ENCODE assay signal across 11 cellular contexts in the genomic region with DNA sequence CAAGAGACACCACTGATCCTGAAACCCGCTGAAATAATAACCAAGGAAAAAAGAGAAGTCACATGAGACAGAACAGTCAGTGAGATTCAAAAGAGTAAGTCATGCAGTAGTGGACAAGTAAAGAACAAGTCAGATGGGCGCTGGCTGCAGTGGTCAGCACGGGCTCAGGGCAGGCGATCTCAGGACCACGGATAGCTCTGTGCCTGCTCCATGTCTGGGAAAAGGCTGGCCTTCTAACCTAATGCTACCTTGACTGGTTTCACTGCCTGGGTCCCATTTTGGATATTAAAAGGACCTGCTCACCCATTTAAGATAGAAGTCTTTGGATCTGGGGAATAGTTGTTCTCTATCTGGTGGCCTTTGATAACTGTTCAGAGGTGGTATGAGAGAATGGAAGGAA.
DNase-seq lines count a peak whose midpoint lies in the region; ATAC-seq and TF ChIP-seq lines count a peak whose summit lies in the region.
"Had no signal": no experiment of that assay in that cellular context is flagged by ENCODE, and none has a peak within 500 bp of the region (broad histone marks: within the 10 kb centered on the region; RNA-seq: fewer than 3 reads in every experiment).

No MANE protein-coding gene starts in this region.

- peaks cover 2% of the 10 kb centered on the region for H3K4me1 ChIP-seq in cardiac muscle cell (ENCODE audit: low read depth)

- no peaks in the 10 kb centered on the region for H3K9me3 ChIP-seq in cardiac muscle cell (ENCODE audit: low read depth)

- no peak overlapping the region for H3K4me3 ChIP-seq in cardiac muscle cell

- DNase-seq in cardiac muscle cell (ENCODE audit: low read depth in 1 of 2, low spot score in 1 of 2) (peak; percentile 62 to 83), cardiac septum (ENCODE audit: low spot score) (no peak), amniotic epithelial cell (ENCODE audit: low read depth) (peak; percentile 50), iPS-NIHi11 (ENCODE audit: low spot score) (peak; percentile 72)
- DNase-seq in stimulated activated CD4-positive, alpha-beta T cell treated with anti-CD3 and anti-CD28 coated beads, Interleukin-1b, Interleukin-23, amount 100 ng/mL, for 48 hours: no peak
- DNase-seq in activated CD4-positive, alpha-beta T cell treated with anti-CD3 and anti-CD28 coated beads, Interleukin-2, amount 50 U/mL, for 48 hours: no peak
- DNase-seq: amniotic stem cell, GDM1, SW 1271 had no signal

- TF ChIP-seq CTCF in cardiac muscle cell (IDR thresholded peaks at IDR 0.05; ENCODE audit: low read depth, low read length): no peak

- H3K27ac ChIP-seq in cardiac muscle cell: no peak overlapping the region

- H3K36me3 ChIP-seq in cardiac muscle cell: no peaks in the 10 kb centered on the region

- no peak for ATAC-seq in GM21360 (IDR thresholded peaks at IDR 0.05; ENCODE audit: unreplicated experiment)
- no peak for ATAC-seq in HG02642 (IDR thresholded peaks at IDR 0.05; ENCODE audit: poor library complexity, unreplicated experiment)

- H3K27me3 ChIP-seq in cardiac muscle cell: no peaks in the 10 kb centered on the region

- intact Hi-C loops in cardiac septum (cut with DNase I): no loop called here

Comparison
In these comparisons a context has a peak if more than half of its experiments do, and no peak if none do; other contexts are left out.
1. DNase-seq: peak in cardiac muscle cell (2 of 2), amniotic epithelial cell (single experiment) and iPS-NIHi11 (single experiment); none in cardiac septum (single experiment), stimulated activated CD4-positive, alpha-beta T cell treated with anti-CD3 and anti-CD28 coated beads, Interleukin-1b, Interleukin-23, amount 100 ng/mL, for 48 hours (single experiment) and activated CD4-positive, alpha-beta T cell treated with anti-CD3 and anti-CD28 coated beads, Interleukin-2, amount 50 U/mL, for 48 hours (0 of 2).